In genomic region chr1:113042336-113043143, GRCh38 we compare ENCODE assay signal across 8 cellular contexts. TPM values are rescaled to one million over a fixed set of nuclear protein-coding genes. Genes with fewer than 3 reads are reported as not detected.
DNase-seq lines count a peak whose midpoint lies in the region; ATAC-seq and TF ChIP-seq lines count a peak whose summit lies in the region.

No MANE protein-coding gene starts in this region.

- H3K27me3 ChIP-seq in OCI-LY1 (ENCODE audit: insufficient read depth, low read length) (no peaks in the 10 kb centered on the region), body of pancreas (no peaks in the 10 kb centered on the region)

- H3K36me3 ChIP-seq in OCI-LY1 (ENCODE audit: insufficient read depth, low read length) (no peaks in the 10 kb centered on the region), body of pancreas (replicated peaks in 1 of 2; ENCODE audit: insufficient read depth in 1 of 2, low read depth in 2 of 2) (no peaks in the 10 kb centered on the region)

- no peaks in the 10 kb centered on the region for H4K20me1 ChIP-seq in OCI-LY1 (ENCODE audit: insufficient read depth, low read length)

- intact Hi-C loops in body of pancreas (cut with DNase I) = loop anchor here (5.0 to 10.0 kb wide), 2 partner anchors 160 to 328 kb away; partner anchors contain the start of gene PPM1J

- H3K4me2 ChIP-seq in OCI-LY1 (ENCODE audit: low read length) = no peak overlapping the region; the same call in 1 of the 2 replicates

- no peaks in the 10 kb centered on the region for H3K79me2 ChIP-seq in OCI-LY1 (ENCODE audit: insufficient read depth, low read length)

- no peak overlapping the region for H3K4me3 ChIP-seq in OCI-LY1 (ENCODE audit: low read depth, low read length, poor library complexity, severe bottlenecking)
- H3K4me3 ChIP-seq in body of pancreas = no peak overlapping the region

- no peak overlapping the region for H3K9ac ChIP-seq in OCI-LY1 (ENCODE audit: low read length)

- peak; percentile 63 for TF ChIP-seq CTCF in GM13976 (IDR thresholded peaks at IDR 0.05; ENCODE audit: borderline replicate concordance, control extremely low read depth, extremely low read depth, insufficient read depth, missing control alignments)
- peak; percentile 73 for TF ChIP-seq CTCF in OCI-LY1 (IDR thresholded peaks at IDR 0.05; ENCODE audit: low read length)
- peak; percentile 37 to 71 (median 58) for TF ChIP-seq CTCF in body of pancreas (IDR thresholded peaks at IDR 0.05)

- no peak overlapping the region for H2AFZ ChIP-seq in OCI-LY1 (ENCODE audit: low read length)

- H3K9me3 ChIP-seq in OCI-LY1 (ENCODE audit: low read length) = no peaks in the 10 kb centered on the region
- no peaks in the 10 kb centered on the region for H3K9me3 ChIP-seq in body of pancreas

- in situ Hi-C loops in GM13976 (cut with MboI; ENCODE audit: low sequenced_read_pairs, unreplicated experiment) = loop anchor here (10.0 to 25.0 kb wide), 2 partner anchors 158 to 330 kb away; partner anchors contain the start of genes PPM1J and RHOC

- H3K4me1 ChIP-seq in OCI-LY1 (ENCODE audit: insufficient read depth, low read length, severe bottlenecking) (peaks cover 18% of the 10 kb centered on the region), body of pancreas (no peaks in the 10 kb centered on the region)

- peak; percentile 63 for ATAC-seq in HG03378 (IDR thresholded peaks at IDR 0.05; ENCODE audit: unreplicated experiment)
- ATAC-seq in body of pancreas = peak; percentile 52
- no peak for ATAC-seq in HG03139 (IDR thresholded peaks at IDR 0.05; ENCODE audit: unreplicated experiment)

- TF ChIP-seq POLR2A in body of pancreas (IDR thresholded peaks at IDR 0.05) = no peak

- H3F3A ChIP-seq in OCI-LY1 (ENCODE audit: insufficient read depth, low read length) = no peaks in the 10 kb centered on the region

- no peak overlapping the region for H3K27ac ChIP-seq in OCI-LY1 (ENCODE audit: low read depth, low read length, poor library complexity, severe bottlenecking)
- H3K27ac ChIP-seq in body of pancreas = no peak overlapping the region

- DNase-seq in AML-193 (lab: John Stamatoyannopoulos, UW) (peak; percentile 88 to 91), GM13976 (ENCODE audit: low spot score) (peak; percentile 77), body of pancreas (peak; percentile 60 to 76 (median 72)), hypothalamus (lab: John Stamatoyannopoulos, UW) (peak in 47 of 51 donors; percentile 6 to 85 (median 58)), pulmonary artery endothelial cell (ENCODE audit: low read depth, low spot score) (peak; percentile 89)

- WGBS in body of pancreas, 2 donors = 21 to 29% methylated on average over 11 of the region's 11 CpGs

- no peaks in the 10 kb centered on the region for H3K9me2 ChIP-seq in OCI-LY1 (ENCODE audit: low read depth, low read length)

RNA-seq across cellular contexts. Expression of gene LRIG2, which starts 30.5 kb away (rescaled TPM):
- total RNA-seq in body of pancreas = 1 to 10 TPM; 8.6 to 9.9 TPM
- 9.5 and 12.4 TPM in 2 replicates for total RNA-seq in pulmonary artery endothelial cell
